In the genomic region with DNA sequence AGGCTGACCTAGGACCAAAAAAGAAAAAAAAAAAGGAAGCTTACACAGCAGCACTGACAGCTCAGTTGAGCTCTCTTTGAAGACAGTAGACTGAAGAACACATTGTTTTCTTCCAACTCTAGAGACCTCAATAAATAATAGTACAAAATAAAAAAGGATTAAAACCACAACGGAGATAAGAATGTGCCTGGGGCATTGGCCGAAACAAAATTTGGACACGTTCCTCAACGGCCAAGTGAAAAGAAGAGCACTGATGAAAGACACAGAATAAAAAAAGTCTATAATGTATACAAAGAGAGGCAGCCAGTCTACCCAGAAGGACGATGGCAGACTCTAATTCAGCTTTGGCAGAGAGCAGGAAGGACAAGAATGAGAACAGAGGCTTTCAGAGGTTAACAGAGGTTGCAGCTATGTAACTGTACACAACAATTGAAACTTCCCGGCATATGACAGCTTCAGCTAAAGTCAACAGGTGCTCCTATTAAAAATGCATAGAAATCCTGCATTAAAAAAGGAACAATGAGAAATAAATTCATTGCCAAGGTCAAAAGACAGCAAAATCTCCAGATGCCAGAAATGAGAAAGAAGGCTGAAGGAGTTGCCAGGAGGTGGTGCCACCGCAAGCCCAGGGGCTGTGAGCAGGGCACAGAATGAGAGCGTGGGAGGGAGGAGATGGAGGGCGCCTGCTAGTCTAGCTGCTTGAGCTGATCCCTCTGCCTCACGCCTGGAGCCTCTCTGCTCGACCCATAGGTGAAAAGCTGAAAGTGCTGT, we compare ENCODE assay signal across 14 cellular contexts.
DNase-seq lines count a peak whose midpoint lies in the region; ATAC-seq, FAIRE-seq and TF ChIP-seq lines count a peak whose summit lies in the region.
"Had no signal": no experiment of that assay in that cellular context is flagged by ENCODE, and none has a peak within 500 bp of the region (broad histone marks: within the 10 kb centered on the region; RNA-seq: fewer than 3 reads in every experiment).

No MANE protein-coding gene starts in this region.

- no peak for ATAC-seq in GM18861 (IDR thresholded peaks at IDR 0.05; ENCODE audit: unreplicated experiment)

- CTCF ChIA-PET in HEK293 (lab: Yijun Ruan, JAX), result no interaction called here

- peak; percentile 38 for DNase-seq in A172 (ENCODE audit: low spot score)
- peak; percentile 49 for DNase-seq in astrocyte of the hippocampus (ENCODE audit: low read depth, low spot score)
- no peak for DNase-seq in mesendoderm
- no peak for DNase-seq in GM12892 (ENCODE audit: insufficient read length)
- DNase-seq in pons (ENCODE audit: low spot score), result no peak
- DNase-seq in hippocampal formation (lab: John Stamatoyannopoulos, UW), result no peak
- DNase-seq: effector CD4-positive, alpha-beta T cell; GOT3; NCI-H2107; retina had no signal

- no peak overlapping the region for H2BK15ac ChIP-seq in mesendoderm (replicated peaks; ENCODE audit: low read depth)

- POLR2A ChIA-PET in HEK293 (lab: Yijun Ruan, JAX), result no interaction called here

- no peak overlapping the region for H2BK120ac ChIP-seq in mesendoderm (ENCODE audit: low read depth, low read length)

- no peak overlapping the region for H3K9ac ChIP-seq in mesendoderm (ENCODE audit: low read length)

- no CpG with 5 or more reads among the region's 11 CpGs for WGBS in mesendoderm (ENCODE audit: extremely low coverage, insufficient coverage, low lambda C conversion rate)

- H3K23ac ChIP-seq in mesendoderm (ENCODE audit: low read length), result no peak overlapping the region

- peaks cover 20% of the 10 kb centered on the region for H3K4me1 ChIP-seq in HEK293 (ENCODE audit: control insufficient read depth, insufficient read depth, low read length)
- peaks cover 1% of the 10 kb centered on the region for H3K4me1 ChIP-seq in mesendoderm (ENCODE audit: control insufficient read depth, low read depth, low read length)

- H3K18ac ChIP-seq in mesendoderm (ENCODE audit: low read length), result peak overlapping the region; percentile 43

- H3K9me3 ChIP-seq in HEK293 (ENCODE audit: control insufficient read depth, insufficient read depth, low read depth, low read length), result no peaks in the 10 kb centered on the region

- H3K4me3 ChIP-seq in HEK293 (ENCODE audit: low read depth, low read length) (no peak overlapping the region), mesendoderm (ENCODE audit: low read length) (no peak overlapping the region)

- no peak overlapping the region for H2BK5ac ChIP-seq in mesendoderm (ENCODE audit: low read length)

- no peak overlapping the region for H2AK5ac ChIP-seq in mesendoderm (ENCODE audit: low read length)

- H3K79me1 ChIP-seq in mesendoderm (ENCODE audit: low read length), result peaks cover 3% of the 10 kb centered on the region

- no peaks in the 10 kb centered on the region for H3K27me3 ChIP-seq in mesendoderm (ENCODE audit: insufficient read depth, low read length, poor library complexity)

- no peak for TF ChIP-seq POLR2A in GM12892 (IDR thresholded peaks at IDR 0.05; ENCODE audit: low read depth, low read length)

- FAIRE-seq in GM12892 (lab: Jason Lieb, UNC), result no peak
- FAIRE-seq: islet of Langerhans had no signal

- H3K56ac ChIP-seq in mesendoderm (ENCODE audit: low read length), result no peak overlapping the region

- no peak overlapping the region for H4K8ac ChIP-seq in mesendoderm (ENCODE audit: low read depth, low read length)

- H3K4ac ChIP-seq in mesendoderm (ENCODE audit: low read depth, low read length), result no peak overlapping the region

- TF ChIP-seq CTCF in HEK293 (tag by site-specific recombination; IDR thresholded peaks at IDR 0.05), result no peak

- H3K79me2 ChIP-seq in mesendoderm (ENCODE audit: control insufficient read depth, insufficient read depth, low read length), result no peaks in the 10 kb centered on the region

- H3K27ac ChIP-seq in HEK293 (ENCODE audit: extremely low read depth, low read depth, low read length) (no peak overlapping the region), mesendoderm (ENCODE audit: low read depth, low read length) (no peak overlapping the region)
- H3K27ac ChIP-seq: HL-60 had no signal

- no peak overlapping the region for H3K4me2 ChIP-seq in mesendoderm (ENCODE audit: low read length)

- H3K36me3 ChIP-seq in HEK293 (ENCODE audit: control insufficient read depth in 2 of 2, insufficient read depth in 1 of 2, low read length in 2 of 2) (peaks cover 0 to 9% of the 10 kb centered on the region in 2 experiments; a peak in 2 of 3 replicates), mesendoderm (ENCODE audit: control insufficient read depth, insufficient read depth, low read length) (no peaks in the 10 kb centered on the region)

- H4K5ac ChIP-seq in mesendoderm (ENCODE audit: low read length), result no peak overlapping the region

TF ChIP-seq in HEK293, 187 proteins besides CTCF, POLR2A, EP300 and RAD21:
- no peak for TF ChIP-seq ZNF701 (tag by site-specific recombination; IDR thresholded peaks at IDR 0.05)
- TF ChIP-seq SCRT1 (tag by site-specific recombination; IDR thresholded peaks at IDR 0.05; ENCODE audit: borderline replicate concordance), result peak; percentile 69; the same call in 1 of the 2 replicates
- 0 out of 2 replicates have a peak, but pooled peaks have one; percentile 7 for TF ChIP-seq ZFHX2 (tag by site-specific recombination; conservative IDR thresholded peaks at IDR 0.05)
- TF ChIP-seq SCRT2 (tag by site-specific recombination; IDR thresholded peaks at IDR 0.05), result peak; percentile 87
- TF ChIP-seq ZNF792 (tag by site-specific recombination; IDR thresholded peaks at IDR 0.05), result no peak
- TF ChIP-seq ZNF610 (tag by site-specific recombination; IDR thresholded peaks at IDR 0.05; ENCODE audit: borderline replicate concordance), result no peak
- TF ChIP-seq ZNF121 (tag by site-specific recombination; IDR thresholded peaks at IDR 0.05), result no peak
TF ChIP-seq in HEK293: peak in this region for 3.

Comparison
In these comparisons a context has a peak if more than half of its experiments do, and no peak if none do; other contexts are left out.
1. DNase-seq: peak in A172 (single experiment) and astrocyte of the hippocampus (single experiment); none in mesendoderm (single experiment), GM12892 (single experiment), pons (single experiment) and hippocampal formation (0 of 2).